Comparison of ENCODE assay signal across 8 cellular contexts in genomic region chr1:244049969-244050834, GRCh38. TPM values are rescaled to one million over a fixed set of nuclear protein-coding genes. Genes with fewer than 3 reads are reported as not detected.
DNase-seq lines count a peak whose midpoint lies in the region; ATAC-seq and TF ChIP-seq lines count a peak whose summit lies in the region.

No MANE protein-coding gene starts in this region.

- no peaks in the 10 kb centered on the region for H3K9me3 ChIP-seq in cardiac muscle cell (ENCODE audit: low read depth)
- H3K9me3 ChIP-seq in WERI-Rb-1 (ENCODE audit: severe bottlenecking) = no peaks in the 10 kb centered on the region
- H3K9me3 ChIP-seq in gastroesophageal sphincter = no peaks in the 10 kb centered on the region

- H3K27me3 ChIP-seq in cardiac muscle cell = peaks cover 2% of the 10 kb centered on the region
- H3K27me3 ChIP-seq in WERI-Rb-1 (ENCODE audit: insufficient read depth, low read depth, severe bottlenecking) = no peaks in the 10 kb centered on the region
- H3K27me3 ChIP-seq in gastroesophageal sphincter = no peaks in the 10 kb centered on the region

- H3K36me3 ChIP-seq in cardiac muscle cell (peaks cover 7% of the 10 kb centered on the region), WERI-Rb-1 (peaks cover 33% of the 10 kb centered on the region), gastroesophageal sphincter (peaks cover 0 to 16% of the 10 kb centered on the region in 2 donors)

- in situ Hi-C loops in GM13976 (cut with MboI; ENCODE audit: low sequenced_read_pairs, unreplicated experiment) = no loop called here

- intact Hi-C loops in cardiac septum (cut with DNase I) = loop anchor here (5.0 kb wide), 4 partner anchors 112 to 602 kb away; partner anchors contain the start of genes ADSS2 and DESI2

- no peak for TF ChIP-seq CTCF in cardiac muscle cell (IDR thresholded peaks at IDR 0.05; ENCODE audit: low read depth, low read length)
- TF ChIP-seq CTCF in WERI-Rb-1 (IDR thresholded peaks at IDR 0.05; ENCODE audit: low read depth, low read length) = no peak
- TF ChIP-seq CTCF in gastroesophageal sphincter (IDR thresholded peaks at IDR 0.05) = no peak
- TF ChIP-seq CTCF in GM13976 (IDR thresholded peaks at IDR 0.05; ENCODE audit: borderline replicate concordance, control extremely low read depth, extremely low read depth, insufficient read depth, missing control alignments) = no peak

- H3K4me1 ChIP-seq in cardiac muscle cell (ENCODE audit: low read depth) (peaks cover 34% of the 10 kb centered on the region), gastroesophageal sphincter (peaks cover 0 to 54% (median 5%) of the 10 kb centered on the region in 3 donors)

- peak overlapping the region; percentile 87 for H3K4me3 ChIP-seq in cardiac muscle cell
- H3K4me3 ChIP-seq in WERI-Rb-1 (ENCODE audit: low read depth, low read length) = peak overlapping the region; percentile 94
- peak overlapping the region; percentile 77 to 98 for H3K4me3 ChIP-seq in gastroesophageal sphincter

- DNase-seq in cardiac muscle cell (ENCODE audit: low read depth in 1 of 2, low spot score in 1 of 2) (peak in 1 of 2 donors; percentile 46), cardiac septum (ENCODE audit: low spot score) (no peak), WERI-Rb-1 (no peak), renal cortical epithelial cell (ENCODE audit: low read depth) (peak; percentile 13), GM13976 (ENCODE audit: low spot score) (no peak), GM03348 (ENCODE audit: low spot score) (no peak)

- no peak for TF ChIP-seq EP300 in gastroesophageal sphincter (IDR thresholded peaks at IDR 0.05)

- no peak for ATAC-seq in gastroesophageal sphincter
- no peak for ATAC-seq in HG03354 (IDR thresholded peaks at IDR 0.05; ENCODE audit: poor library complexity, severe bottlenecking, unreplicated experiment)

- no peak for TF ChIP-seq POLR2A in gastroesophageal sphincter (IDR thresholded peaks at IDR 0.05)

- no peak overlapping the region for H3K27ac ChIP-seq in cardiac muscle cell
- H3K27ac ChIP-seq in WERI-Rb-1 = peak overlapping the region; percentile 95
- peak overlapping the region; percentile 16 to 96 (median 94) for H3K27ac ChIP-seq in gastroesophageal sphincter

- WGBS in gastroesophageal sphincter (ENCODE audit: low coverage in 1 of 2), 2 donors = 7 to 9% methylated on average over 19 of the region's 22 CpGs

RNA-seq across cellular contexts. Expression of gene ZBTB18, which starts 0.9 kb away (rescaled TPM):
- total RNA-seq in cardiac muscle cell (11.0 and 16.0 TPM in 2 replicates), cardiac septum (18.0 TPM), gastroesophageal sphincter (10 to 100 TPM; 12.5 to 25.1 (median 20.4) TPM), renal cortical epithelial cell (10.8 and 16.3 TPM in 2 replicates)
- polyA plus RNA-seq in cardiac muscle cell = 1.5 and 1.7 TPM in 2 replicates
